In genomic region chr16:490768-491167, GRCh38 we compare ENCODE assay signal across 32 cellular contexts.
"Had no signal": no experiment of that assay in that cellular context is flagged by ENCODE, and none has a peak within 500 bp of the region (broad histone marks: within the 10 kb centered on the region; RNA-seq: fewer than 3 reads in every experiment).

No MANE protein-coding gene starts in this region.

- H3K36me3 Mint-ChIP-seq: naive B cell had no signal

- H3K4me1 Mint-ChIP-seq: mesothelial cell of epicardium had no signal

- H3K27ac Mint-ChIP-seq: activated naive CD8-positive, alpha-beta T cell; mesothelial cell of epicardium; naive B cell; progenitor cell of endocrine pancreas; T-helper 1 cell treated with Interleukin-12 subunit alpha and Interleukin-12 subunit beta and Interleukin-4 antibody, amounts not matched to agents 30 μg/mL and 1 μg/mL, for 36 hours had no signal

- H3K4me3 Mint-ChIP-seq: activated naive CD8-positive, alpha-beta T cell; mesothelial cell of epicardium; naive B cell; neural progenitor cell; stimulated activated effector memory CD8-positive, alpha-beta T cell treated with anti-CD3 and anti-CD28 coated beads, Interleukin-12 subunit alpha, Interleukin-12 subunit beta, amount 100 ng/mL, for 72 hours; T-helper 1 cell treated with Interleukin-12 subunit alpha and Interleukin-12 subunit beta and Interleukin-4 antibody, amounts not matched to agents 30 μg/mL and 1 μg/mL, for 36 hours had no signal

- ATAC-seq: activated CD4-positive, CD25-positive, alpha-beta regulatory T cell treated with anti-CD3 and anti-CD28 coated beads, Interleukin-2, amount 50 U/mL, for 24 hours; body of pancreas; gastrocnemius medialis; stimulated activated effector memory CD8-positive, alpha-beta T cell treated with anti-CD3 and anti-CD28 coated beads, Interleukin-12 subunit alpha, Interleukin-12 subunit beta, amount 100 ng/mL, for 72 hours had no signal

- H3K27me3 Mint-ChIP-seq: activated naive CD8-positive, alpha-beta T cell; naive B cell; progenitor cell of endocrine pancreas had no signal

- H3K4me3 ChIP-seq: adrenal gland, body of pancreas, cardiac muscle cell, coronary artery, dorsolateral prefrontal cortex, gastrocnemius medialis, hepatocyte, left ventricle myocardium inferior, neural progenitor cell, ovary, sigmoid colon, suprapubic skin, tibial nerve had no signal

- H3K9me3 Mint-ChIP-seq: mesothelial cell of epicardium; naive B cell; neural progenitor cell; stimulated activated effector memory CD8-positive, alpha-beta T cell treated with anti-CD3 and anti-CD28 coated beads, Interleukin-12 subunit alpha, Interleukin-12 subunit beta, amount 100 ng/mL, for 72 hours; T-helper 1 cell treated with Interleukin-12 subunit alpha and Interleukin-12 subunit beta and Interleukin-4 antibody, amounts not matched to agents 30 μg/mL and 1 μg/mL, for 36 hours had no signal

- DNase-seq: activated CD4-positive, alpha-beta T cell treated with anti-CD3 and anti-CD28 coated beads for 48 hours; activated CD4-positive, alpha-beta T cell treated with anti-CD3 and anti-CD28 coated beads, Interleukin-2, amount 50 U/mL, for 48 hours; activated CD8-positive, alpha-beta memory T cell treated with anti-CD3 and anti-CD28 coated beads for 24 hours; activated effector memory CD4-positive, alpha-beta T cell treated with Interleukin-2 at 50 U/mL for 16 hours; activated naive CD4-positive, alpha-beta T cell treated with Interleukin-2 at 50 U/mL for 16 hours; adrenal gland; aorta; body of pancreas; dorsolateral prefrontal cortex; effector memory CD4-positive, alpha-beta T cell; gastrocnemius medialis; glutamatergic neuron; islet precursor cell; left ventricle myocardium inferior; naive B cell; ovary; sigmoid colon; small intestine; stimulated activated CD4-positive, alpha-beta T cell treated with anti-CD3 and anti-CD28 coated beads, Interleukin-4, amount 100 ng/mL, for 24 hours; T-helper 9 cell had no signal
